ENCODE assay signal across 10 cellular contexts in the genomic region with DNA sequence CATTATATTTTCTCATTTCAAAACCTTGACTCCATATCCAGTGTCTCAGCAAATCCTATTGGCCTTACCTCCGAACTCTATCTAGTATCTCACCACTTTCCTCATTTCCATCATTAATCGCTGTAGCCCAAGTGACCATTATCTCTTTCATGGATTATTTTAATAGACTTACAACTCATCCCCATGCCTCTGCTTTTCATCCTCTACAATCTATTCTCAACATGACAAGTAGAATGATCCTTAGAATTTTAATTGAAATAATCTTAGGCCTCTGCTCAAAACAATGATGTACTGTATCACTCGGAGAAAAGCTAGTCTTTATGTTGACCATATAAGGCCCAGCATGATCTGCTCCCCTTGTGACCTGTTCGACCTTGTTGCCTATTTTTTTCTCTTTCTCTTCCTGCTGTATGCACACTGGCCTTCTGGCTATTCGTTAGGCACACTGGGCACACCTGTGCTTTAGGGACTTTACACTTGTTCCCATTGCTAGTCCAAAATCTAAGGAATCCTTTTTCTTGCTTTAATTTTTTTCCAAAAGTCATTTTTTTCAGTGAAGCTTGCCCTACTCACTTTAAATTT. TPM values are rescaled to one million over a fixed set of nuclear protein-coding genes. Genes with fewer than 3 reads are reported as not detected.
DNase-seq lines count a peak whose midpoint lies in the region; ATAC-seq and TF ChIP-seq lines count a peak whose summit lies in the region.
"Had no signal": no experiment of that assay in that cellular context is flagged by ENCODE, and none has a peak within 500 bp of the region (broad histone marks: within the 10 kb centered on the region; RNA-seq: fewer than 3 reads in every experiment).

No MANE protein-coding gene starts in this region.

- H2AFZ ChIP-seq in OCI-LY7 (ENCODE audit: low read length): peak overlapping the region; percentile 81

- WGBS in spleen, 5 donors: 76 to 85% (median 84%) methylated on average over 5 of the region's 5 CpGs

- peak overlapping the region; percentile 64 for H3K4me2 ChIP-seq in OCI-LY7 (ENCODE audit: low read length)

- peaks cover 30% of the 10 kb centered on the region for H3K36me3 Mint-ChIP-seq in T-helper 2 cell treated with Interferon-gamma antibody and Interleukin-4, amounts not matched to agents 5 μg/mL and 100 μg/mL, for 36 hours (ENCODE audit: low read depth)

- ATAC-seq in foreskin keratinocyte (no peak), HG03571 (IDR thresholded peaks at IDR 0.05; ENCODE audit: unreplicated experiment) (no peak)

- TF ChIP-seq POLR2A in spleen (IDR thresholded peaks at IDR 0.05): no peak

- H3K36me3 ChIP-seq in OCI-LY7 (ENCODE audit: insufficient read depth, low read length): no peaks in the 10 kb centered on the region
- H3K36me3 ChIP-seq in spleen: peaks cover 0 to 6% (median 0%) of the 10 kb centered on the region in 6 donors

- no peaks in the 10 kb centered on the region for H3K79me2 ChIP-seq in OCI-LY7 (ENCODE audit: insufficient read depth, low read depth, low read length)

- no peaks in the 10 kb centered on the region for H3K9me3 Mint-ChIP-seq in T-helper 2 cell treated with Interferon-gamma antibody and Interleukin-4, amounts not matched to agents 5 μg/mL and 100 μg/mL, for 36 hours

- H3K4me1 ChIP-seq in OCI-LY7 (ENCODE audit: insufficient read depth, low read length, poor library complexity, severe bottlenecking): peaks cover 57% of the 10 kb centered on the region
- peaks cover 24% of the 10 kb centered on the region for H3K4me1 ChIP-seq in foreskin keratinocyte
- peaks cover 19 to 96% (median 57%) of the 10 kb centered on the region in 6 donors for H3K4me1 ChIP-seq in spleen

- TF ChIP-seq CTCF in OCI-LY7 (conservative IDR thresholded peaks at IDR 0.05; ENCODE audit: low read length): no peak
- TF ChIP-seq CTCF in foreskin keratinocyte (conservative IDR thresholded peaks at IDR 0.05): no peak
- TF ChIP-seq CTCF in spleen (IDR thresholded peaks at IDR 0.05 in 8 of 11, conservative IDR thresholded peaks at IDR 0.05 in 3 of 11): no peak

- CTCF ChIA-PET in OCI-LY7 (lab: Charles Lee; ENCODE audit: unreplicated experiment): no interaction called here

- H3K27ac Mint-ChIP-seq in T-helper 2 cell treated with Interferon-gamma antibody and Interleukin-4, amounts not matched to agents 5 μg/mL and 100 μg/mL, for 36 hours: peak overlapping the region; percentile 64

- H3K27me3 Mint-ChIP-seq in T-helper 2 cell treated with Interferon-gamma antibody and Interleukin-4, amounts not matched to agents 5 μg/mL and 100 μg/mL, for 36 hours (ENCODE audit: low read depth): no peaks in the 10 kb centered on the region

- H3K9me3 ChIP-seq in OCI-LY7 (ENCODE audit: low read length) (peaks cover 8% of the 10 kb centered on the region; the same call in 1 of the 2 replicates), spleen (no peaks in the 10 kb centered on the region)

- no peak for DNase-seq in T-helper 2 cell treated with Interferon-gamma antibody and Interleukin-4, amounts not matched to agents 5 μg/mL and 100 μg/mL, for 36 hours (ENCODE audit: low spot score)
- DNase-seq in T-helper 2 cell (no peak), OCI-LY7 (ENCODE audit: low spot score) (no peak), foreskin keratinocyte (no peak), spleen (no peak), NAMALWA (ENCODE audit: low spot score) (no peak), C1 segment of cervical spinal cord (lab: John Stamatoyannopoulos, UW) (no peak)
- DNase-seq: midbrain, NCI-H1417 treated with DMSO at 0.1 percent for 48 hours had no signal

- no peaks in the 10 kb centered on the region for H3K27me3 ChIP-seq in foreskin keratinocyte
- H3K27me3 ChIP-seq in spleen (replicated peaks in 1 of 7): no peaks in the 10 kb centered on the region

- intact Hi-C loops in OCI-LY7 (cut with micrococcal nuclease; ENCODE audit: unreplicated experiment) (no loop called here), spleen (cut with DNase I; ENCODE audit: low total_unique reads) (no loop called here)

- no peaks in the 10 kb centered on the region for H3K9me2 ChIP-seq in OCI-LY7 (ENCODE audit: insufficient read depth, low read length)

- peak overlapping the region; percentile 14 for H3K4me3 Mint-ChIP-seq in T-helper 2 cell treated with Interferon-gamma antibody and Interleukin-4, amounts not matched to agents 5 μg/mL and 100 μg/mL, for 36 hours

- POLR2A ChIA-PET in OCI-LY7 (lab: Charles Lee): interaction anchor here (0.6 to 0.8 kb wide), 4 partner anchors 15 to 1177 kb away, joined by 3 read pairs; no protein-coding TSS in a partner anchor

- H3K27ac ChIP-seq in OCI-LY7 (ENCODE audit: low read depth, low read length, poor library complexity, severe bottlenecking) (peak overlapping the region; percentile 71), foreskin keratinocyte (peak overlapping the region; percentile 14), spleen (peak overlapping the region; percentile 37 to 86 (median 81))

- peak overlapping the region; percentile 31 for H3K4me3 ChIP-seq in OCI-LY7 (ENCODE audit: low read depth, low read length, poor library complexity, severe bottlenecking)
- no peak overlapping the region for H3K4me3 ChIP-seq in spleen

- H4K20me1 ChIP-seq in OCI-LY7 (ENCODE audit: insufficient read depth, low read length): no peaks in the 10 kb centered on the region

- no TSS peak for BruUV-seq in OCI-LY7 (replicated peaks; lab: Mats Ljungman, UMichigan)

- H3K4me1 Mint-ChIP-seq in T-helper 2 cell treated with Interferon-gamma antibody and Interleukin-4, amounts not matched to agents 5 μg/mL and 100 μg/mL, for 36 hours (ENCODE audit: low read depth): peaks cover 53% of the 10 kb centered on the region

RNA-seq across cellular contexts. Expression of a gene that starts 21.4 kb away (rescaled TPM):
- 0.57 and 2.2 TPM in 2 replicates for total RNA-seq in OCI-LY7 (2014; rRNA removed; shearing (Covaris generic))
- total RNA-seq in OCI-LY7 (2022): not detected in 2 replicates
- 19.0 and 31.7 TPM in 2 replicates for total RNA-seq in foreskin keratinocyte
- 26.9 and 41.9 TPM in 2 replicates for polyA plus RNA-seq in foreskin keratinocyte
- 10 to 100 TPM in 4 of 7 donors, 1 to 10 TPM in 3; 6.7 to 13.9 (median 10.4) TPM for total RNA-seq in spleen
- polyA plus RNA-seq in spleen: 10 to 100 TPM; 11.4 to 17.4 (median 12.2) TPM

RNA-seq across cellular contexts. Expression of a gene that starts 52.8 kb away (rescaled TPM):
- total RNA-seq in OCI-LY7 (2014; rRNA removed; shearing (Covaris generic)): 0.10 and 2.1 TPM in 2 replicates
- total RNA-seq in OCI-LY7 (2022) (0.49 TPM in 1 of 2 replicates, not detected in the other), foreskin keratinocyte (16.0 and 26.2 TPM in 2 replicates), spleen (10 to 100 TPM; 12.1 to 50.2 (median 32.7) TPM)
- polyA plus RNA-seq in foreskin keratinocyte (12.5 and 18.6 TPM in 2 replicates), spleen (10 to 100 TPM in 2 of 3 donors, 1 to 10 TPM in 1; 9.9 to 14.6 (median 11.4) TPM)

Comparison
In these comparisons a context has a peak if more than half of its experiments do, and no peak if none do; other contexts are left out.
1. H3K27ac ChIP-seq: peak in every context shown above with its lines; median percentile 81 in spleen; 71 in OCI-LY7; 14 in foreskin keratinocyte.